In genomic region chr12:9644985-9645531, GRCh38 we compare ENCODE assay signal across 14 cellular contexts. TPM values are rescaled to one million over a fixed set of nuclear protein-coding genes. Genes with fewer than 3 reads are reported as not detected.
A peak's percentile ranks its signal among the peaks of the same experiment; 100 is the strongest.
DNase-seq lines count a peak whose midpoint lies in the region; ATAC-seq and TF ChIP-seq lines count a peak whose summit lies in the region.
"Not testable (repeated sequence)": the region's sequence is repeated elsewhere in the genome, so short reads cannot be mapped to it uniquely, and the experiment has no call there.
"Had no signal": no experiment of that assay in that cellular context is flagged by ENCODE, and none has a peak within 500 bp of the region (broad histone marks: within the 10 kb centered on the region; RNA-seq: fewer than 3 reads in every experiment).

No MANE protein-coding gene starts in this region.

- peaks cover 13% of the 10 kb centered on the region for H3K4me1 ChIP-seq in CD4-positive, CD25-positive, alpha-beta regulatory T cell (ENCODE audit: control insufficient read depth, insufficient read depth, low read length, poor library complexity, severe bottlenecking)
- H3K4me1 ChIP-seq in foreskin keratinocyte, result not testable (repeated sequence)

- H3K9me3 ChIP-seq in CD4-positive, CD25-positive, alpha-beta regulatory T cell (ENCODE audit: control insufficient read depth in 2 of 2, low read length in 2 of 2), result not testable (repeated sequence)

- not testable (repeated sequence) for H3K4me3 ChIP-seq in CD4-positive, CD25-positive, alpha-beta regulatory T cell (ENCODE audit: low read depth, low read length)

- not testable (repeated sequence) for H3K36me3 ChIP-seq in CD4-positive, CD25-positive, alpha-beta regulatory T cell (ENCODE audit: control insufficient read depth, insufficient read depth, low read length)

- not testable (repeated sequence) for ATAC-seq in CD4-positive, CD25-positive, alpha-beta regulatory T cell (ENCODE audit: low read depth in 2 of 2); central memory CD8-positive, alpha-beta T cell (replicated peaks; ENCODE audit: extremely low read depth, poor library complexity, severe bottlenecking)
- ATAC-seq in foreskin keratinocyte, result peak; percentile 15

- not testable (repeated sequence) for H3K9me3 Mint-ChIP-seq in CD4-positive, CD25-positive, alpha-beta regulatory T cell; central memory CD8-positive, alpha-beta T cell
- H3K9me3 Mint-ChIP-seq in activated CD4-positive, alpha-beta T cell treated with anti-CD3 and anti-CD28 coated beads, Interleukin-2, amount 10 ng/mL, durations not matched to agents 24 days and 14 days, result peaks cover 12% of the 10 kb centered on the region
- peaks cover 22% of the 10 kb centered on the region for H3K9me3 Mint-ChIP-seq in activated naive CD4-positive, alpha-beta T cell treated with anti-CD3 and anti-CD28 coated beads for 36 hours

- H3K27ac ChIP-seq in CD4-positive, CD25-positive, alpha-beta regulatory T cell (ENCODE audit: insufficient read depth, low read length, poor library complexity, severe bottlenecking); foreskin keratinocyte: not testable (repeated sequence)

- H3K27me3 ChIP-seq in CD4-positive, CD25-positive, alpha-beta regulatory T cell (ENCODE audit: control insufficient read depth, insufficient read depth, low read length); foreskin keratinocyte: not testable (repeated sequence)

- peak overlapping the region in 2 of 4 donors; percentile 1 to 47 for H3K4me3 Mint-ChIP-seq in CD4-positive, CD25-positive, alpha-beta regulatory T cell
- H3K4me3 Mint-ChIP-seq in activated CD4-positive, alpha-beta T cell treated with anti-CD3 and anti-CD28 coated beads, Interleukin-2, amount 10 ng/mL, durations not matched to agents 24 days and 14 days, result peak overlapping the region; percentile 62
- H3K4me3 Mint-ChIP-seq in activated naive CD4-positive, alpha-beta T cell treated with anti-CD3 and anti-CD28 coated beads for 36 hours, result peak overlapping the region; percentile 68
- H3K4me3 Mint-ChIP-seq in central memory CD8-positive, alpha-beta T cell, result not testable (repeated sequence)

- CTCF ChIA-PET in activated naive CD4-positive, alpha-beta T cell treated with anti-CD3 and anti-CD28 coated beads for 36 hours (lab: Charles Lee), result interaction anchor here (1.0 kb wide), 1 partner anchor 63 kb away, joined by 3 read pairs; no protein-coding TSS in a partner anchor

- intact Hi-C loops in activated CD4-positive, alpha-beta T cell treated with anti-CD3 and anti-CD28 coated beads, Interleukin-2, amount 10 ng/mL, durations not matched to agents 24 days and 14 days (cut with micrococcal nuclease), result loop anchor here (5.0 to 10.0 kb wide), 2 partner anchors 37 to 400 kb away; no protein-coding TSS in a partner anchor
- intact Hi-C loops in activated naive CD4-positive, alpha-beta T cell treated with anti-CD3 and anti-CD28 coated beads for 36 hours (cut with micrococcal nuclease), result loop anchor here (1.0 to 10.0 kb wide), 3 partner anchors 11 to 1080 kb away; partner anchors contain the start of gene YBX3

- H3K4me1 Mint-ChIP-seq in CD4-positive, CD25-positive, alpha-beta regulatory T cell, result peaks cover 25 to 44% (median 31%) of the 10 kb centered on the region in 4 donors
- H3K4me1 Mint-ChIP-seq in activated CD4-positive, alpha-beta T cell treated with anti-CD3 and anti-CD28 coated beads, Interleukin-2, amount 10 ng/mL, durations not matched to agents 24 days and 14 days, result peaks cover 44% of the 10 kb centered on the region
- peaks cover 47% of the 10 kb centered on the region for H3K4me1 Mint-ChIP-seq in activated naive CD4-positive, alpha-beta T cell treated with anti-CD3 and anti-CD28 coated beads for 36 hours (ENCODE audit: low read depth)
- H3K4me1 Mint-ChIP-seq in central memory CD8-positive, alpha-beta T cell, result peaks cover 44% of the 10 kb centered on the region

- DNase-seq in CD4-positive, CD25-positive, alpha-beta regulatory T cell; central memory CD8-positive, alpha-beta T cell (ENCODE audit: low spot score in 2 of 2): not testable (repeated sequence)
- peak; percentile 73 for DNase-seq in HT1080 (ENCODE audit: low read depth)
- DNase-seq in RKO (ENCODE audit: low spot score), result peak; percentile 73
- peak; percentile 61 for DNase-seq in activated CD4-positive, alpha-beta T cell treated with anti-CD3 and anti-CD28 coated beads, Interleukin-2, amount 10 ng/mL, durations not matched to agents 24 days and 14 days
- peak; percentile 73 for DNase-seq in activated naive CD4-positive, alpha-beta T cell treated with anti-CD3 and anti-CD28 coated beads for 36 hours
- DNase-seq in foreskin keratinocyte, result peak in 1 of 2 donors; percentile 18
- peak; percentile 65 for DNase-seq in stimulated activated CD4-positive, alpha-beta T cell treated with anti-CD3 and anti-CD28 coated beads, Interleukin-1b, Interleukin-23, amount 100 ng/mL, for 48 hours

- not testable (repeated sequence) for TF ChIP-seq CTCF in foreskin keratinocyte (conservative IDR thresholded peaks at IDR 0.05)

- H3K27me3 Mint-ChIP-seq in CD4-positive, CD25-positive, alpha-beta regulatory T cell; activated CD4-positive, alpha-beta T cell treated with anti-CD3 and anti-CD28 coated beads, Interleukin-2, amount 10 ng/mL, durations not matched to agents 24 days and 14 days; activated naive CD4-positive, alpha-beta T cell treated with anti-CD3 and anti-CD28 coated beads for 36 hours (ENCODE audit: low read depth); central memory CD8-positive, alpha-beta T cell: not testable (repeated sequence)

- H3K36me3 Mint-ChIP-seq in CD4-positive, CD25-positive, alpha-beta regulatory T cell, result not testable (repeated sequence)
- H3K36me3 Mint-ChIP-seq in activated CD4-positive, alpha-beta T cell treated with anti-CD3 and anti-CD28 coated beads, Interleukin-2, amount 10 ng/mL, durations not matched to agents 24 days and 14 days (ENCODE audit: low read depth), result peaks cover 34% of the 10 kb centered on the region
- H3K36me3 Mint-ChIP-seq in activated naive CD4-positive, alpha-beta T cell treated with anti-CD3 and anti-CD28 coated beads for 36 hours (ENCODE audit: low read depth), result peaks cover 50% of the 10 kb centered on the region
- peaks cover 22% of the 10 kb centered on the region for H3K36me3 Mint-ChIP-seq in central memory CD8-positive, alpha-beta T cell (ENCODE audit: insufficient read depth)

- H3K27ac Mint-ChIP-seq in CD4-positive, CD25-positive, alpha-beta regulatory T cell, result peak overlapping the region in 2 of 3 donors; percentile 34 to 42
- peak overlapping the region; percentile 70 for H3K27ac Mint-ChIP-seq in activated CD4-positive, alpha-beta T cell treated with anti-CD3 and anti-CD28 coated beads, Interleukin-2, amount 10 ng/mL, durations not matched to agents 24 days and 14 days
- H3K27ac Mint-ChIP-seq in activated naive CD4-positive, alpha-beta T cell treated with anti-CD3 and anti-CD28 coated beads for 36 hours, result peak overlapping the region; percentile 81
- H3K27ac Mint-ChIP-seq in central memory CD8-positive, alpha-beta T cell (ENCODE audit: low read depth), result peak overlapping the region; percentile 49

RNA-seq across cellular contexts. Expression of gene CLEC2D, which starts 24.5 kb away (rescaled TPM):
- total RNA-seq in CD4-positive, CD25-positive, alpha-beta regulatory T cell, result 219 TPM
- polyA plus RNA-seq in CD4-positive, CD25-positive, alpha-beta regulatory T cell, result 100 to 1,000 TPM; 223 to 312 (median 247) TPM
- total RNA-seq in HT1080 (2014; rRNA removed; shearing (Covaris generic)), result 1.0 and 1.7 TPM in 2 replicates
- polyA plus RNA-seq in HT1080 (2015; cell fraction: cytosol; rRNA removed), result 0.57 and 0.90 TPM in 2 replicates
- 5.9 and 8.4 TPM in 2 replicates for polyA plus RNA-seq in HT1080 (2015; cell fraction: nucleus; rRNA removed)
- 386 and 391 TPM in 2 replicates for total RNA-seq in activated CD4-positive, alpha-beta T cell treated with anti-CD3 and anti-CD28 coated beads, Interleukin-2, amount 10 ng/mL, durations not matched to agents 24 days and 14 days
- 100 to 1,000 TPM; 176 to 184 TPM for total RNA-seq in activated naive CD4-positive, alpha-beta T cell treated with anti-CD3 and anti-CD28 coated beads for 36 hours
- 0.60 and 0.78 TPM in 2 replicates for total RNA-seq in foreskin keratinocyte
- polyA plus RNA-seq in foreskin keratinocyte, result 0.48 and 0.69 TPM in 2 replicates

RNA-seq across cellular contexts. Expression of gene KLRB1, which starts 37.3 kb away (rescaled TPM):
- total RNA-seq in CD4-positive, CD25-positive, alpha-beta regulatory T cell, result 17.6 TPM
- 10 to 100 TPM; 14.4 to 30.5 (median 24.3) TPM for polyA plus RNA-seq in CD4-positive, CD25-positive, alpha-beta regulatory T cell
- not detected in 2 replicates for total RNA-seq in HT1080 (2014; rRNA removed; shearing (Covaris generic))
- polyA plus RNA-seq in HT1080 (2015; cell fraction: cytosol; rRNA removed), result not detected in 2 replicates
- polyA plus RNA-seq in HT1080 (2015; cell fraction: nucleus; rRNA removed), result not detected in 2 replicates
- 0.14 TPM in 1 of 2 replicates, not detected in the other for total RNA-seq in activated CD4-positive, alpha-beta T cell treated with anti-CD3 and anti-CD28 coated beads, Interleukin-2, amount 10 ng/mL, durations not matched to agents 24 days and 14 days
- under 1 TPM in 1 of 2 experiments, not detected in 1; 0.25 TPM for total RNA-seq in activated naive CD4-positive, alpha-beta T cell treated with anti-CD3 and anti-CD28 coated beads for 36 hours
- total RNA-seq in foreskin keratinocyte, result not detected in 2 replicates
- polyA plus RNA-seq in foreskin keratinocyte, result not detected in 2 replicates
- total RNA-seq: A172, endodermal cell, lung microvascular endothelial cell, OCI-LY7, Right ventricle myocardium superior, temporal lobe had no signal

Comparison
In these comparisons a context has a peak if more than half of its experiments do, and no peak if none do; other contexts are left out.
1. RNA of gene CLEC2D, which starts 24.5 kb away (total RNA-seq): 386 to 391 TPM in activated CD4-positive, alpha-beta T cell treated with anti-CD3 and anti-CD28 coated beads, Interleukin-2, amount 10 ng/mL, durations not matched to agents 24 days and 14 days, 219 TPM in CD4-positive, CD25-positive, alpha-beta regulatory T cell (single experiment) and 176 to 184 TPM in activated naive CD4-positive, alpha-beta T cell treated with anti-CD3 and anti-CD28 coated beads for 36 hours; 1.0 to 1.7 TPM in HT1080 and 0.60 to 0.78 TPM in foreskin keratinocyte; every median in the first group is over 10 times any median in the second.
2. RNA of gene KLRB1, which starts 37.3 kb away (total RNA-seq): 17.6 TPM in CD4-positive, CD25-positive, alpha-beta regulatory T cell (single experiment); 0.25 TPM in activated naive CD4-positive, alpha-beta T cell treated with anti-CD3 and anti-CD28 coated beads for 36 hours, 0.14 TPM in activated CD4-positive, alpha-beta T cell treated with anti-CD3 and anti-CD28 coated beads, Interleukin-2, amount 10 ng/mL, durations not matched to agents 24 days and 14 days, not detected in HT1080 and not detected in foreskin keratinocyte; every median in the first group is over 10 times any median in the second.
3. Peak in every context shown above with its lines, with median percentiles within 50 percentile points of each other: H3K27ac Mint-ChIP-seq.